Comparison of ENCODE assay signal across 9 cellular contexts in the genomic region with DNA sequence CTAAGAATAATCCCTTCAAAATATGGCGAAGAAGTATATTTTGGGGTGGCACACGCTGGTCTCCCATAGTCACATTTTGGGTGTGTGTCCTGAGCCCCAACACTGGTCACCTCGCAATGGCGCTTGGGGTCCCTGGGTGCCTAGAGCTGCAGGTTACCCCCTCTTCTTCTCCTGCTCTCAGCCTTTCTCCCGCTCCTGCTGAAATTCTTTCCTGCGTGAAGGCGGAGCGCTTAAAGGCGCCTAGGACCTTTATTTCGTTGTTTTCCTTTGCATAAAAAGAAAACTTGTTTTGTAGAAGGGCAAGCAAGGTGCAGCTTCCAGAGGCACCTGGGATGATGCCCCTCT. TPM values are rescaled to one million over a fixed set of nuclear protein-coding genes. Genes with fewer than 3 reads are reported as not detected.
DNase-seq lines count a peak whose midpoint lies in the region; ATAC-seq, FAIRE-seq and TF ChIP-seq lines count a peak whose summit lies in the region.
"Had no signal": no experiment of that assay in that cellular context is flagged by ENCODE, and none has a peak within 500 bp of the region (broad histone marks: within the 10 kb centered on the region; RNA-seq: fewer than 3 reads in every experiment).

No MANE protein-coding gene starts in this region.

- no peak overlapping the region for H3K27ac ChIP-seq in SJSA1

- no peak for ATAC-seq in mucosa of descending colon

- peaks cover 24% of the 10 kb centered on the region for H3K27me3 ChIP-seq in SJSA1 (replicated peaks)

- H3K36me3 ChIP-seq in SJSA1 = no peaks in the 10 kb centered on the region
- no peaks in the 10 kb centered on the region for H3K36me3 ChIP-seq in mucosa of descending colon (ENCODE audit: low read depth)

- no peaks in the 10 kb centered on the region for H3K9me3 ChIP-seq in SJSA1 (replicated peaks)
- H3K9me3 ChIP-seq in mucosa of descending colon = no peaks in the 10 kb centered on the region

- peaks cover 12% of the 10 kb centered on the region for H3K4me1 ChIP-seq in SJSA1 (replicated peaks)
- peaks cover 8% of the 10 kb centered on the region for H3K4me1 ChIP-seq in mucosa of descending colon (ENCODE audit: low read depth)

- peak; percentile 52 for FAIRE-seq in GM12891 (lab: Jason Lieb, UNC)

- DNase-seq in GM12891 (ENCODE audit: insufficient read length, low spot score) = no peak
- DNase-seq in SJSA1 (ENCODE audit: low read depth in 1 of 2, low spot score in 2 of 2) = no peak
- no peak for DNase-seq in fibroblast of pulmonary artery (ENCODE audit: low read depth)
- DNase-seq in skeletal muscle cell (ENCODE audit: low read depth) = no peak
- DNase-seq in mucosa of descending colon = no peak
- DNase-seq in NCI-H2107 treated with DMSO at 0.1 percent for 48 hours (lab: John Stamatoyannopoulos, UW; ENCODE audit: unreplicated experiment) = no peak
- no peak for DNase-seq in SHP77 treated with DMSO at 0.1 percent for 48 hours (lab: John Stamatoyannopoulos, UW)
- no peak for DNase-seq in NCI-H774 (lab: John Stamatoyannopoulos, UW)
- DNase-seq: NCI-H2029 treated with DMSO at 0.1 percent for 48 hours had no signal

- intact Hi-C loops in mucosa of descending colon (cut with DNase I, micrococcal nuclease) = no loop called here

- no peak for TF ChIP-seq POLR2A in GM12891 (IDR thresholded peaks at IDR 0.05; ENCODE audit: low read depth, low read length)

- TF ChIP-seq CTCF in fibroblast of pulmonary artery (IDR thresholded peaks at IDR 0.05; ENCODE audit: low read length, missing control alignments) (no peak), mucosa of descending colon (IDR thresholded peaks at IDR 0.05) (no peak)

- H3K4me3 ChIP-seq in SJSA1 = peak overlapping the region; percentile 43
- peak overlapping the region; percentile 25 for H3K4me3 ChIP-seq in fibroblast of pulmonary artery (replicated peaks; ENCODE audit: low read depth, low read length)
- H3K4me3 ChIP-seq in skeletal muscle cell (ENCODE audit: low read depth, low read length) = peak overlapping the region; percentile 52
- no peak overlapping the region for H3K4me3 ChIP-seq in mucosa of descending colon

TF ChIP-seq in GM12891, 5 proteins besides CTCF, POLR2A, EP300 and RAD21:
- TF ChIP-seq TAF1 (IDR thresholded peaks at IDR 0.05; ENCODE audit: low read depth, low read length) (no peak), PAX5 (IDR thresholded peaks at IDR 0.05; ENCODE audit: insufficient read depth, low read length, severe bottlenecking) (no peak), POU2F2 (IDR thresholded peaks at IDR 0.05; ENCODE audit: low read depth, low read length) (no peak), SPI1 (IDR thresholded peaks at IDR 0.05; ENCODE audit: low read depth, low read length) (no peak), POLR2AphosphoS5 (IDR thresholded peaks at IDR 0.05; ENCODE audit: low read depth, low read length) (no peak)
TF ChIP-seq in GM12891: peak in this region for 0.

RNA-seq across cellular contexts. Expression of a gene that starts 0.3 kb away (rescaled TPM):
- polyA plus RNA-seq in GM12891 (2012; ENCODE audit: low read depth, missing spikeins) = 55.7 TPM
- 9.0 and 15.7 TPM in 2 replicates for total RNA-seq in SJSA1 (2014; rRNA removed; shearing (Covaris generic))
- 10 to 100 TPM in 1 of 3 donors, 1 to 10 TPM in 2; 4.6 to 11.7 (median 4.8) TPM for total RNA-seq in mucosa of descending colon
